ENCODE assay signal across 15 cellular contexts in the genomic region with DNA sequence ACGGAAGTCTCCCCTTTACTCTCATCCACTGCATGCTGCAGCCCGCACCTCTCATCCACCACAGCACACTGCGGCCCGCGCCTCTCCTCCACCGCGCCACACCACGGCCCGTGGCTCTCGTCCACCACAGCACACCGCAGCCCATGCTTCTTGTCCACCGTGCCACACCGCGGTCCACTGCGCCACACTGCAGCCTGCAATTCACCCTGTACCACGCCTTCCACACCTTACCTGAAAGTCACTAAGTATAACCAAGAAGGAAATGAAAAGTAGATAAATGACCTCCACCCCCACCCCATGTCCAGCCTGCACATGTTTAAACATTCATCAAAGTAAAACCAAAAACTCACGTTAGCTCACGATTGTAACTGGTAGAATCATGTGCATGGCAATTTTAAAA.
A peak's percentile ranks its signal among the peaks of the same experiment; 100 is the strongest.
DNase-seq lines count a peak whose midpoint lies in the region; ATAC-seq and TF ChIP-seq lines count a peak whose summit lies in the region.
"Had no signal": no experiment of that assay in that cellular context is flagged by ENCODE, and none has a peak within 500 bp of the region (broad histone marks: within the 10 kb centered on the region; RNA-seq: fewer than 3 reads in every experiment).

No MANE protein-coding gene starts in this region.

- H3K27ac ChIP-seq in duodenal mucosa (ENCODE audit: low read depth, low read length) (no peak overlapping the region), neuronal stem cell (replicated peaks; ENCODE audit: low read length) (no peak overlapping the region)
- H3K27ac ChIP-seq: psoas muscle had no signal

- H2BK120ac ChIP-seq in neuronal stem cell (ENCODE audit: low read depth, low read length), result no peak overlapping the region

- WGBS in neuronal stem cell (ENCODE audit: extremely low coverage in 2 of 2, insufficient read length in 2 of 2, insufficient replicate concordance in 1 of 2), 2 donors, result no CpG with 5 or more reads among the region's 18 CpGs

- H2AFZ ChIP-seq in neuronal stem cell (ENCODE audit: low read length), result no peak overlapping the region

- DNase-seq in GM10248 (ENCODE audit: extremely low spot score) (peak; percentile 45), neuronal stem cell (ENCODE audit: low spot score) (no peak), CD1c-positive myeloid dendritic cell (ENCODE audit: extremely low spot score) (no peak), NCI-H2171 treated with DMSO at 0.1 percent for 48 hours (lab: John Stamatoyannopoulos, UW) (no peak), cortex of kidney (lab: John Stamatoyannopoulos, UW) (no peak)
- DNase-seq: activated CD4-positive, alpha-beta memory T cell treated with anti-CD3 and anti-CD28 coated beads, Interleukin-2, amount 10 ng/mL, durations not matched to agents 7 days and 5 days; CD4-positive, CD25-positive, alpha-beta regulatory T cell; KBM-7; psoas muscle; stimulated activated CD4-positive, alpha-beta T cell treated with anti-CD3 and anti-CD28 coated beads, Interleukin-4, amount 100 ng/mL, for 4 hours had no signal

- no peak overlapping the region for H3K18ac ChIP-seq in neuronal stem cell (ENCODE audit: low read length)

- no peak overlapping the region for H2BK15ac ChIP-seq in neuronal stem cell (ENCODE audit: low read length)

- CTCF ChIA-PET in GM10248 (lab: Yijun Ruan, JAX), result interaction anchor here (1.2 kb wide), 1 partner anchor 9 kb away, joined by 3 read pairs; no protein-coding TSS in a partner anchor

- H3K4me3 ChIP-seq in duodenal mucosa (ENCODE audit: low read depth in 1 of 2, low read length in 2 of 2) (peak overlapping the region; percentile 44 to 70), neuronal stem cell (ENCODE audit: low read length in 2 of 2) (peak overlapping the region in 1 of 2 donors; percentile 65)
- H3K4me3 ChIP-seq: psoas muscle had no signal

- H2AK5ac ChIP-seq in neuronal stem cell (ENCODE audit: low read depth, low read length), result no peak overlapping the region

- H3K36me3 ChIP-seq in duodenal mucosa (ENCODE audit: control insufficient read depth in 1 of 2, insufficient read depth in 2 of 2, low read length in 2 of 2) (peaks cover 0 to 3% of the 10 kb centered on the region in 2 donors), neuronal stem cell (replicated peaks in 1 of 2; ENCODE audit: control insufficient read depth in 2 of 2, insufficient read depth in 2 of 2, low read length in 2 of 2) (peaks cover 3 to 10% of the 10 kb centered on the region in 2 donors)

- H3K79me1 ChIP-seq in neuronal stem cell (ENCODE audit: low read depth, low read length), result peaks cover 9% of the 10 kb centered on the region

- no peak overlapping the region for H3K4ac ChIP-seq in neuronal stem cell (ENCODE audit: low read length)

- H3K14ac ChIP-seq in neuronal stem cell (ENCODE audit: low read length), result no peak overlapping the region

- no peak overlapping the region for H4K8ac ChIP-seq in neuronal stem cell (ENCODE audit: low read depth, low read length)

- H2BK12ac ChIP-seq in neuronal stem cell (ENCODE audit: low read length), result peak overlapping the region; percentile 76

- H2BK5ac ChIP-seq in neuronal stem cell (ENCODE audit: low read length), result no peak overlapping the region

- H3K27me3 ChIP-seq in duodenal mucosa (ENCODE audit: control insufficient read depth in 1 of 2, insufficient read depth in 2 of 2, low read length in 2 of 2) (no peaks in the 10 kb centered on the region), neuronal stem cell (ENCODE audit: control insufficient read depth in 3 of 3, insufficient read depth in 3 of 3, low read depth in 1 of 3, low read length in 3 of 3) (no peaks in the 10 kb centered on the region)
- H3K27me3 ChIP-seq: dorsolateral prefrontal cortex had no signal

- H3K4me1 ChIP-seq in duodenal mucosa (ENCODE audit: control insufficient read depth in 1 of 2, insufficient read depth in 2 of 2, low read length in 2 of 2), result peaks cover 14 to 20% of the 10 kb centered on the region in 2 donors
- peaks cover 16 to 31% of the 10 kb centered on the region in 2 donors for H3K4me1 ChIP-seq in neuronal stem cell (ENCODE audit: control insufficient read depth in 2 of 2, insufficient read depth in 1 of 2, low read depth in 1 of 2, low read length in 2 of 2)

- ATAC-seq in HG02885 (IDR thresholded peaks at IDR 0.05; ENCODE audit: poor library complexity, unreplicated experiment), result peak; percentile 67
- ATAC-seq in activated CD4-positive, CD25-positive, alpha-beta regulatory T cell treated with anti-CD3 and anti-CD28 coated beads, Interleukin-2, amount 50 U/mL, for 24 hours, result no peak
- ATAC-seq: HCT116, psoas muscle had no signal

- no peaks in the 10 kb centered on the region for H3K9me3 ChIP-seq in duodenal mucosa (ENCODE audit: control insufficient read depth in 1 of 2, low read length in 2 of 2)
- H3K9me3 ChIP-seq in neuronal stem cell (replicated peaks in 1 of 2; ENCODE audit: control insufficient read depth in 2 of 2, insufficient read depth in 1 of 2, low read depth in 1 of 2, low read length in 2 of 2), result no peaks in the 10 kb centered on the region
- H3K9me3 ChIP-seq: psoas muscle had no signal

- H3K9ac ChIP-seq in duodenal mucosa (ENCODE audit: low read depth in 1 of 2, low read length in 2 of 2) (peak overlapping the region; percentile 47 to 73), neuronal stem cell (ENCODE audit: low read depth, low read length, poor library complexity) (peak overlapping the region; percentile 78)

- H3K4me2 ChIP-seq in neuronal stem cell (ENCODE audit: insufficient read depth, low read length, poor library complexity, severe bottlenecking), result no peak overlapping the region

- POLR2A ChIA-PET in GM10248 (lab: Yijun Ruan, JAX), result interaction anchor here (0.6 kb wide), 1 partner anchor 383 kb away, joined by 7 read pairs; no protein-coding TSS in a partner anchor

- peak overlapping the region; percentile 38 for H3K23ac ChIP-seq in neuronal stem cell (ENCODE audit: low read depth, low read length, poor library complexity)

- no peak for TF ChIP-seq CTCF in GM10248 (IDR thresholded peaks at IDR 0.05; ENCODE audit: control extremely low read depth, extremely low read depth, low read depth, missing control alignments)

- H4K91ac ChIP-seq in neuronal stem cell (ENCODE audit: low read depth, low read length, poor library complexity), result no peak overlapping the region
